In the genomic region with DNA sequence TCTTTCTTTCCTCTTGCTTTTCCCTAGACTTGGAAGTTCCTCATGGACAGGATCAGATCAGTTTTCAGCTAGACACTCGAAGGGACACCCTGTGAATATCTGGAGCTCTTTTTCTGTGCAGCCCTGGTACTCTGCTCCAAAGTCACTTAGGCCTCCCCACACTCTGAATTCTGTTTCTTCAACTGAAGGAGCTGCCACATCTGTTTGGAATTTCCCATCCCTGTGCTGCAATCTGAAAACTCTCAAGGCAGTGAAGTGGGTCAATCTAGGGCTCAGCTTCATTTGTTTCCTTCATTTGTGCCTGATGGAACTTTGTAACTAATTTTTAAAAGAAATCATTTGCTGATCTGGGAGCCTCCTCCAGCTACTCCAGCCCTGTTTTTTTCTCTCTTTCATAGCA, we compare ENCODE assay signal across 20 cellular contexts. TPM values are rescaled to one million over a fixed set of nuclear protein-coding genes. Genes with fewer than 3 reads are reported as not detected.
A peak's percentile ranks its signal among the peaks of the same experiment; 100 is the strongest.
DNase-seq lines count a peak whose midpoint lies in the region; ATAC-seq and TF ChIP-seq lines count a peak whose summit lies in the region.
"Had no signal": no experiment of that assay in that cellular context is flagged by ENCODE, and none has a peak within 500 bp of the region (broad histone marks: within the 10 kb centered on the region; RNA-seq: fewer than 3 reads in every experiment).

No MANE protein-coding gene starts in this region.

- no peak for TF ChIP-seq EP300 in ovary (IDR thresholded peaks at IDR 0.05)

- peaks cover 10 to 37% of the 10 kb centered on the region in 2 donors for H3K36me3 Mint-ChIP-seq in CD4-positive, alpha-beta memory T cell
- H3K36me3 Mint-ChIP-seq in activated naive CD8-positive, alpha-beta T cell treated with anti-CD3 and anti-CD28 coated beads, Interleukin-2, amount 50 U/mL, for 24 hours (ENCODE audit: low read depth) = peaks cover 39% of the 10 kb centered on the region
- H3K36me3 Mint-ChIP-seq in natural killer cell treated with Interleukin-12 subunit alpha and Interleukin-12 subunit beta and Interleukin-15 and Interleukin-18, amount 100 ng/mL, for 72 hours = peaks cover 14% of the 10 kb centered on the region

- H3K4me3 ChIP-seq in A673 (ENCODE audit: low read depth, low read length, poor library complexity, severe bottlenecking) (no peak overlapping the region), ovary (no peak overlapping the region)
- no peak overlapping the region for H3K4me3 ChIP-seq in CD4-positive, alpha-beta memory T cell (ENCODE audit: low read length in 2 of 2)
- H3K4me3 ChIP-seq: uterus had no signal

- no peaks in the 10 kb centered on the region for H3K9me3 Mint-ChIP-seq in CD4-positive, alpha-beta memory T cell
- no peaks in the 10 kb centered on the region for H3K9me3 Mint-ChIP-seq in activated naive CD8-positive, alpha-beta T cell treated with anti-CD3 and anti-CD28 coated beads, Interleukin-2, amount 50 U/mL, for 24 hours
- peaks cover 5% of the 10 kb centered on the region for H3K9me3 Mint-ChIP-seq in natural killer cell treated with Interleukin-12 subunit alpha and Interleukin-12 subunit beta and Interleukin-15 and Interleukin-18, amount 100 ng/mL, for 72 hours
- H3K9me3 Mint-ChIP-seq: neural crest cell had no signal

- no peaks in the 10 kb centered on the region for H3K27me3 ChIP-seq in A673 (replicated peaks; ENCODE audit: insufficient read depth, low read depth, low read length, poor library complexity)
- H3K27me3 ChIP-seq in CD4-positive, alpha-beta memory T cell (ENCODE audit: insufficient read depth, low read length) = no peaks in the 10 kb centered on the region
- H3K27me3 ChIP-seq in ovary = no peaks in the 10 kb centered on the region
- H3K27me3 ChIP-seq: uterus had no signal

- peak overlapping the region in 6 of 7 donors; percentile 19 to 89 (median 53) for H3K27ac Mint-ChIP-seq in CD4-positive, alpha-beta memory T cell
- peak overlapping the region; percentile 55 for H3K27ac Mint-ChIP-seq in activated naive CD8-positive, alpha-beta T cell treated with anti-CD3 and anti-CD28 coated beads, Interleukin-2, amount 50 U/mL, for 24 hours
- H3K27ac Mint-ChIP-seq in natural killer cell treated with Interleukin-12 subunit alpha and Interleukin-12 subunit beta and Interleukin-15 and Interleukin-18, amount 100 ng/mL, for 72 hours = peak overlapping the region; percentile 49 to 57

- H3K36me3 ChIP-seq in A673 (ENCODE audit: insufficient read depth, low read length, poor library complexity, severe bottlenecking) (peaks cover 21% of the 10 kb centered on the region), ovary (no peaks in the 10 kb centered on the region)
- H3K36me3 ChIP-seq in CD4-positive, alpha-beta memory T cell (ENCODE audit: insufficient read depth, low read length) = no peaks in the 10 kb centered on the region
- H3K36me3 ChIP-seq: uterus had no signal

- BruUV-seq in A673 (replicated peaks; lab: Mats Ljungman, UMichigan) = no TSS peak

- no peak for TF ChIP-seq CTCF in A673 (conservative IDR thresholded peaks at IDR 0.05; ENCODE audit: low read depth, low read length)
- no peak for TF ChIP-seq CTCF in ovary (IDR thresholded peaks at IDR 0.05)

- H3K27ac ChIP-seq in A673 (ENCODE audit: low read depth, low read length, poor library complexity, severe bottlenecking) = peak overlapping the region; percentile 43
- no peak overlapping the region for H3K27ac ChIP-seq in CD4-positive, alpha-beta memory T cell (ENCODE audit: low read depth, low read length)
- H3K27ac ChIP-seq in ovary = no peak overlapping the region
- H3K27ac ChIP-seq: RWPE1, uterus had no signal

- H3K9me3 ChIP-seq in A673 (ENCODE audit: low read depth, low read length, poor library complexity, severe bottlenecking) (no peaks in the 10 kb centered on the region), ovary (no peaks in the 10 kb centered on the region)
- no peaks in the 10 kb centered on the region for H3K9me3 ChIP-seq in CD4-positive, alpha-beta memory T cell (ENCODE audit: control insufficient read depth in 1 of 2, low read length in 2 of 2)
- H3K9me3 ChIP-seq: uterus had no signal

- ATAC-seq in activated naive CD8-positive, alpha-beta T cell treated with anti-CD3 and anti-CD28 coated beads, Interleukin-2, amount 50 U/mL, for 24 hours = no peak
- no peak for ATAC-seq in natural killer cell treated with Interleukin-12 subunit alpha and Interleukin-12 subunit beta and Interleukin-15 and Interleukin-18, amount 100 ng/mL, for 72 hours

- H3K4me1 ChIP-seq in A673 (ENCODE audit: insufficient read depth, low read length, poor library complexity, severe bottlenecking) = peaks cover 77% of the 10 kb centered on the region
- H3K4me1 ChIP-seq in CD4-positive, alpha-beta memory T cell (ENCODE audit: insufficient read depth, low read length) = peaks cover 98% of the 10 kb centered on the region
- H3K4me1 ChIP-seq in ovary (ENCODE audit: insufficient read depth) = peaks cover 27% of the 10 kb centered on the region

- peaks cover 81 to 100% (median 93%) of the 10 kb centered on the region in 4 donors for H3K4me1 Mint-ChIP-seq in CD4-positive, alpha-beta memory T cell
- peaks cover 97% of the 10 kb centered on the region for H3K4me1 Mint-ChIP-seq in activated naive CD8-positive, alpha-beta T cell treated with anti-CD3 and anti-CD28 coated beads, Interleukin-2, amount 50 U/mL, for 24 hours
- peaks cover 58 to 89% of the 10 kb centered on the region in 2 donors for H3K4me1 Mint-ChIP-seq in natural killer cell treated with Interleukin-12 subunit alpha and Interleukin-12 subunit beta and Interleukin-15 and Interleukin-18, amount 100 ng/mL, for 72 hours (ENCODE audit: low read depth in 2 of 2)

- WGBS in ovary, 3 donors = 87 to 88% (median 88%) methylated on average over 1 of the region's 1 CpG

- no peak for DNase-seq in A673 (ENCODE audit: low spot score)
- DNase-seq in CD4-positive, alpha-beta memory T cell = no peak
- no peak for DNase-seq in activated naive CD8-positive, alpha-beta T cell treated with anti-CD3 and anti-CD28 coated beads, Interleukin-2, amount 50 U/mL, for 24 hours
- DNase-seq in natural killer cell treated with Interleukin-12 subunit alpha and Interleukin-12 subunit beta and Interleukin-15 and Interleukin-18, amount 100 ng/mL, for 72 hours (ENCODE audit: low spot score) = no peak
- DNase-seq in ecto neural progenitor cell (ENCODE audit: low spot score) = no peak
- DNase-seq in stimulated activated CD4-positive, alpha-beta T cell treated with anti-CD3 and anti-CD28 coated beads, Interleukin-4, amount 100 ng/mL, for 4 hours = no peak
- DNase-seq in SKM-1 (lab: John Stamatoyannopoulos, UW; ENCODE audit: unreplicated experiment) = no peak
- no peak for DNase-seq in ovary
- DNase-seq: activated CD8-positive, alpha-beta memory T cell treated with anti-CD3 and anti-CD28 coated beads for 24 hours; activated effector memory CD4-positive, alpha-beta T cell treated with Interleukin-2 at 50 U/mL for 16 hours; aorta; Calu3; KG1; NCI-H1092; NCI-H2081 treated with DMSO at 0.1 percent for 48 hours; stimulated activated CD4-positive, alpha-beta T cell treated with anti-CD3 and anti-CD28 coated beads, Interleukin-12 subunit alpha, Interleukin-12 subunit beta, amount 100 ng/mL, for 4 hours; stimulated activated naive CD4-positive, alpha-beta T cell treated with Interleukin-2 at 50 U/mL for 16 hours; uterus had no signal

- no peaks in the 10 kb centered on the region for H3K27me3 Mint-ChIP-seq in CD4-positive, alpha-beta memory T cell
- no peaks in the 10 kb centered on the region for H3K27me3 Mint-ChIP-seq in activated naive CD8-positive, alpha-beta T cell treated with anti-CD3 and anti-CD28 coated beads, Interleukin-2, amount 50 U/mL, for 24 hours
- H3K27me3 Mint-ChIP-seq in natural killer cell treated with Interleukin-12 subunit alpha and Interleukin-12 subunit beta and Interleukin-15 and Interleukin-18, amount 100 ng/mL, for 72 hours = no peaks in the 10 kb centered on the region

- intact Hi-C loops in A673 (cut with micrococcal nuclease; ENCODE audit: unreplicated experiment) (no loop called here), ovary (cut with DNase I) (loop anchor here in 1 of 4 donors (10.0 kb wide), 1 partner anchor 73 kb away; no protein-coding TSS in a partner anchor)
- intact Hi-C loops in CD4-positive, alpha-beta memory T cell (cut with micrococcal nuclease) = no loop called here

- peak overlapping the region in 7 of 8 donors; percentile 22 to 84 (median 65) for H3K4me3 Mint-ChIP-seq in CD4-positive, alpha-beta memory T cell
- H3K4me3 Mint-ChIP-seq in activated naive CD8-positive, alpha-beta T cell treated with anti-CD3 and anti-CD28 coated beads, Interleukin-2, amount 50 U/mL, for 24 hours = no peak overlapping the region
- no peak overlapping the region for H3K4me3 Mint-ChIP-seq in natural killer cell treated with Interleukin-12 subunit alpha and Interleukin-12 subunit beta and Interleukin-15 and Interleukin-18, amount 100 ng/mL, for 72 hours
- H3K4me3 Mint-ChIP-seq: neural crest cell had no signal

- CTCF ChIA-PET in A673 (lab: Charles Lee) = interaction anchor here (0.9 kb wide), 1 partner anchor 8 kb away, joined by 3 read pairs; no protein-coding TSS in a partner anchor
- CTCF ChIA-PET in CD4-positive, alpha-beta memory T cell (lab: Charles Lee; ENCODE audit: partially characterized antibody) = interaction anchor here (0.7 to 3.8 kb wide), 6 partner anchors 9 to 84 kb away, joined by 3 to 17 read pairs (median 3); no protein-coding TSS in a partner anchor

- POLR2A ChIA-PET in A673 (lab: Charles Lee; ENCODE audit: low non-redundant PET) = no interaction called here
- POLR2A ChIA-PET in CD4-positive, alpha-beta memory T cell (lab: Charles Lee; ENCODE audit: partially characterized antibody) = interaction anchor here (0.6 to 4.4 kb wide), 7 partner anchors 9 to 36 kb away, joined by 3 to 21 read pairs (median 4); partner anchors contain the start of gene EPC1

- no peak for TF ChIP-seq POLR2A in ovary (IDR thresholded peaks at IDR 0.05)

RNA-seq across cellular contexts. Expression of gene EPC1, which starts 9.6 kb away (rescaled TPM):
- total RNA-seq in A673 (2021) = 75.7 and 75.8 TPM in 2 replicates
- total RNA-seq in CD4-positive, alpha-beta memory T cell = 100 to 1,000 TPM; 105 to 112 TPM
- 10 to 100 TPM; 46.0 to 57.0 TPM for polyA plus RNA-seq in CD4-positive, alpha-beta memory T cell
- total RNA-seq in natural killer cell treated with Interleukin-12 subunit alpha and Interleukin-12 subunit beta and Interleukin-15 and Interleukin-18, amount 100 ng/mL, for 72 hours = 10 to 100 TPM; 43.4 to 45.9 TPM
- 10 to 100 TPM; 35.6 to 52.9 (median 42.9) TPM for total RNA-seq in ovary
- polyA plus RNA-seq in ovary = 10 to 100 TPM; 31.8 to 40.7 TPM

Comparison
In these comparisons a context has a peak if more than half of its experiments do, and no peak if none do; other contexts are left out.
1. H3K4me3 Mint-ChIP-seq: peak in CD4-positive, alpha-beta memory T cell (7 of 8); none in activated naive CD8-positive, alpha-beta T cell treated with anti-CD3 and anti-CD28 coated beads, Interleukin-2, amount 50 U/mL, for 24 hours (single experiment) and natural killer cell treated with Interleukin-12 subunit alpha and Interleukin-12 subunit beta and Interleukin-15 and Interleukin-18, amount 100 ng/mL, for 72 hours (single experiment).
2. Peak in every context shown above with its lines, with median percentiles within 50 percentile points of each other: H3K27ac Mint-ChIP-seq.